24 cellular contexts compared by ENCODE assay signal in the genomic region with DNA sequence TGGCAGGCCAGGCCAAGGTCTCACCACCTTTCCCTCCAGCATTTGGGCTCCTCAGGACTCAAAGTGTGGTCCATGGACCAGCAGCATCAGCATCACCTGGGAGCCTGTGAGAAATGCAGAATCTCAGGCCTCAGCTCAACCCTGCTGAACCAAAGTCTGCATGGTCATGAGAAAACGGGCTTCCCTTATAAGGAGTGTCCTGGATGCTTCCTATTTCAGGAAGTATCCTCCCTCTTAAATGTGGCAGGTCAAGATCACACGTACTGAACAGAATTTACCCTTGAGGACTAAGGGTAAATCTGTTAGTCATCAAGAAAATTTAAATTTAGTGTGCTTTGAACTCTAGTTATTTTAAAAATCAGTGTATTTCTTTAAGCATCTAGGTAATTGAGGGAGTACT. TPM values are rescaled to one million over a fixed set of nuclear protein-coding genes. Genes with fewer than 3 reads are reported as not detected.
DNase-seq lines count a peak whose midpoint lies in the region; ATAC-seq, FAIRE-seq and TF ChIP-seq lines count a peak whose summit lies in the region.
"Had no signal": no experiment of that assay in that cellular context is flagged by ENCODE, and none has a peak within 500 bp of the region (broad histone marks: within the 10 kb centered on the region; RNA-seq: fewer than 3 reads in every experiment).

No MANE protein-coding gene starts in this region.

- CTCF ChIA-PET in HepG2 (lab: Yijun Ruan, JAX; ENCODE audit: low intra/inter-chr PET ratio, low total read pairs) = no interaction called here

- H3K9me3 Mint-ChIP-seq in GM23338 = no peaks in the 10 kb centered on the region
- H3K9me3 Mint-ChIP-seq: H9, HFFc6 had no signal

- H3K9me2 ChIP-seq in GM23338 (ENCODE audit: insufficient read depth) = no peaks in the 10 kb centered on the region

- H2AFZ ChIP-seq in GM23338 = no peak overlapping the region
- H2AFZ ChIP-seq in HepG2 (ENCODE audit: low read length) = no peak overlapping the region

- no peak overlapping the region for H3K4me2 ChIP-seq in GM23338
- no peak overlapping the region for H3K4me2 ChIP-seq in HepG2 (ENCODE audit: low read depth, low read length)

- no peak for DNase-seq in GM23338 (ENCODE audit: low spot score)
- DNase-seq in OCI-M1 (lab: John Stamatoyannopoulos, UW) = peak; percentile 3
- DNase-seq in HepG2 (ENCODE audit: low spot score) = no peak
- DNase-seq in sciatic nerve (ENCODE audit: low spot score) = no peak
- DNase-seq in NCI-H748 treated with DMSO at 0.1 percent for 48 hours (lab: John Stamatoyannopoulos, UW) = no peak
- DNase-seq: BE2C, EL, GF-D8, H9, HFFc6, KG1, NCI-H1105 treated with DMSO at 0.1 percent for 48 hours, NCI-H2081, NCI-H2171, NCI-H345, NCI-H524 treated with DMSO at 0.1 percent for 48 hours, SHP77 had no signal

- in situ Hi-C loops in HepG2 (cut with HindIII; ENCODE audit: extremely low pct_ligation_motif_present, low pct_unique_long_range_greater_than_20kb) = no loop called here

- no peak overlapping the region for H3K4me3 Mint-ChIP-seq in GM23338
- H3K4me3 Mint-ChIP-seq: H9, HFFc6 had no signal

- intact Hi-C loops in HepG2 (cut with micrococcal nuclease; ENCODE audit: unreplicated experiment) (no loop called here), sciatic nerve (cut with DNase I) (no loop called here)

- TF ChIP-seq RAD21 in HepG2 (CRISPR knock-in tag; IDR thresholded peaks at IDR 0.05) = no peak

- H3K4me3 ChIP-seq in GM23338 = no peak overlapping the region
- H3K4me3 ChIP-seq in HepG2 (replicated peaks in 1 of 3; ENCODE audit: insufficient read depth in 1 of 3, low read depth in 2 of 3, low read length in 3 of 3) = no peak overlapping the region
- H3K4me3 ChIP-seq: SK-N-MC had no signal

- H3K27ac ChIP-seq in GM23338 (ENCODE audit: low read depth) (no peak overlapping the region), HepG2 (ENCODE audit: extremely low read length, insufficient read depth, low read length) (no peak overlapping the region)
- H3K27ac ChIP-seq: HL-60, SK-N-MC had no signal

- no peaks in the 10 kb centered on the region for H3F3A ChIP-seq in GM23338 (replicated peaks; ENCODE audit: low read depth)

- 40% methylated on average over 2 of the region's 2 CpGs for WGBS in HepG2 (ENCODE audit: low lambda C conversion rate)

- peaks cover 8% of the 10 kb centered on the region; the same call in 2 of the 3 replicates for H3K4me1 Mint-ChIP-seq in GM23338

- no peaks in the 10 kb centered on the region for H3K27me3 Mint-ChIP-seq in GM23338 (ENCODE audit: insufficient read depth, low read depth, poor library complexity)

- H3K36me3 ChIP-seq in GM23338 (ENCODE audit: insufficient read depth) (0 out of 2 replicates have a peak, but pooled peaks cover 7% of the 10 kb centered on the region), HepG2 (replicated peaks in 1 of 2; ENCODE audit: control insufficient read depth in 1 of 2, insufficient read depth in 2 of 2, low read length in 2 of 2) (peaks cover 6 to 21% of the 10 kb centered on the region in 2 experiments)
- H3K36me3 ChIP-seq: BE2C had no signal

- H4K20me1 ChIP-seq in GM23338 (replicated peaks; ENCODE audit: insufficient read depth) (no peaks in the 10 kb centered on the region), HepG2 (ENCODE audit: insufficient read depth, low read length) (no peaks in the 10 kb centered on the region)

- H3K4me1 ChIP-seq in GM23338 (ENCODE audit: insufficient read depth) = no peaks in the 10 kb centered on the region
- H3K4me1 ChIP-seq in HepG2 (ENCODE audit: insufficient read depth, low read length) = no peaks in the 10 kb centered on the region
- H3K4me1 ChIP-seq: BE2C had no signal

- FAIRE-seq in HepG2 (lab: Jason Lieb, UNC) = no peak
- FAIRE-seq: D721Med had no signal

- H3K27ac Mint-ChIP-seq in GM23338 = no peak overlapping the region
- H3K27ac Mint-ChIP-seq: HFFc6 had no signal

- no peak; a peak in 1 of 4 replicates for TF ChIP-seq POLR2A in HepG2 (IDR thresholded peaks at IDR 0.05; ENCODE audit: insufficient read depth in 1 of 2, low read depth in 2 of 2, low read length in 2 of 2)

- TF ChIP-seq CTCF in GM23338 (conservative IDR thresholded peaks at IDR 0.05; ENCODE audit: low read depth in 2 of 2) (no peak), HepG2 (CRISPR knock-in tag; IDR thresholded peaks at IDR 0.05) (no peak)

- no TSS peak for BruUV-seq in HepG2 (replicated peaks; lab: Mats Ljungman, UMichigan)

- H3K9ac ChIP-seq in HepG2 (ENCODE audit: insufficient read depth, low read depth, low read length) = no peak overlapping the region

- no peaks in the 10 kb centered on the region for H3K9me3 ChIP-seq in HepG2 (ENCODE audit: low read length)
- H3K9me3 ChIP-seq: BE2C had no signal

- H3K79me2 ChIP-seq in GM23338 (replicated peaks; ENCODE audit: insufficient read depth) (no peaks in the 10 kb centered on the region), HepG2 (ENCODE audit: insufficient read depth, low read length) (no peaks in the 10 kb centered on the region)

- POLR2A ChIA-PET in HepG2 (lab: Yijun Ruan, JAX) = no interaction called here

- peaks cover 4% of the 10 kb centered on the region; the same call in 2 of the 3 replicates for H3K36me3 Mint-ChIP-seq in GM23338 (ENCODE audit: low read depth)

- peak; percentile 23; the same call in 2 of the 3 replicates for ATAC-seq in GM23338
- peak; percentile 21 for ATAC-seq in esophagus mucosa
- ATAC-seq in HepG2 = peak; percentile 13
- no peak for ATAC-seq in sciatic nerve
- no peak for ATAC-seq in GM21619 (IDR thresholded peaks at IDR 0.05; ENCODE audit: unreplicated experiment)

- TF ChIP-seq EP300 in HepG2 (IDR thresholded peaks at IDR 0.05; ENCODE audit: low read depth in 2 of 2, low read length in 2 of 2) (no peak), HepG2 (CRISPR knock-in tag; IDR thresholded peaks at IDR 0.05; ENCODE audit: borderline replicate concordance) (no peak)

- H3K27me3 ChIP-seq in GM23338 (ENCODE audit: insufficient read depth) = no peaks in the 10 kb centered on the region
- 0 out of 5 replicates have a peak, but pooled peaks cover 0 to 3% of the 10 kb centered on the region in 2 experiments for H3K27me3 ChIP-seq in HepG2 (ENCODE audit: control insufficient read depth in 1 of 2, insufficient read depth in 2 of 2, low read length in 2 of 2)
- H3K27me3 ChIP-seq: BE2C had no signal

TF ChIP-seq in HepG2, 621 proteins besides CTCF, POLR2A, EP300 and RAD21 (continues in another document):
- TF ChIP-seq PHF21A (CRISPR knock-in tag; IDR thresholded peaks at IDR 0.05) = no peak

RNA-seq across cellular contexts. Expression of gene CD8A, which starts 11.8 kb away (rescaled TPM):
- 0.24 and 0.54 TPM in 2 replicates for total RNA-seq in GM23338 (2014; rRNA removed; shearing (Covaris generic))
- polyA plus RNA-seq in GM23338 (2016; fragmentation: Nextera tagmentation; extraction: Ambion mirVana) (0.12 and 0.19 TPM in 2 replicates), HepG2 (2011; rRNA removed) (0.09 TPM in 2 replicates)
- total RNA-seq in esophagus mucosa (0.44 TPM), HepG2 (2016; rRNA removed; fragmentation: Illumina TruSeq; extraction: Trizol) (not detected in 2 replicates), sciatic nerve (2.6 TPM)
- not detected in 2 replicates for total RNA-seq in HepG2 (2016; cell fraction: cytosol; rRNA removed; fragmentation: Illumina TruSeq; extraction: Trizol; ENCODE audit: low read depth)
- 0.10 TPM in 1 of 2 replicates, not detected in the other for total RNA-seq in HepG2 (2016; cell fraction: insoluble cytoplasmic fraction; rRNA removed; fragmentation: Illumina TruSeq; extraction: Trizol)
- 0.06 TPM in 1 of 2 replicates, not detected in the other for total RNA-seq in HepG2 (2016; cell fraction: membrane; rRNA removed; fragmentation: Illumina TruSeq; extraction: Trizol)
- total RNA-seq in HepG2 (2016; cell fraction: nucleus; rRNA removed; fragmentation: Illumina TruSeq; extraction: Trizol) = not detected in 2 replicates
- polyA plus RNA-seq in HepG2 (2011; cell fraction: cytosol; rRNA removed) = 0.05 and 0.09 TPM in 2 replicates
- polyA plus RNA-seq in HepG2 (2011; cell fraction: nucleus; rRNA removed) = 0.09 and 0.13 TPM in 2 replicates
- 0.04 and 0.23 TPM in 2 replicates for polyA plus RNA-seq in HepG2 (2012)
- not detected in 2 replicates for polyA plus RNA-seq in HepG2 (2016; cell fraction: cytosol; fragmentation: Illumina TruSeq; extraction: Trizol; ENCODE audit: low read depth)
- polyA plus RNA-seq in HepG2 (2016; cell fraction: insoluble cytoplasmic fraction; fragmentation: Illumina TruSeq; extraction: Trizol; ENCODE audit: low read depth) = 0.10 TPM in 1 of 2 replicates, not detected in the other
- not detected in 2 replicates for polyA plus RNA-seq in HepG2 (2016; cell fraction: membrane; fragmentation: Illumina TruSeq; extraction: Trizol; ENCODE audit: low read depth)
- not detected in 2 replicates for polyA plus RNA-seq in HepG2 (2016; cell fraction: nucleus; fragmentation: Illumina TruSeq; extraction: Trizol; ENCODE audit: insufficient read depth, low read depth)
- polyA minus RNA-seq in HepG2 (2011; rRNA and poly(A)+ RNA removed; ENCODE audit: low replicate concordance) = not detected in 2 replicates
- polyA minus RNA-seq in HepG2 (2011; cell fraction: cytosol; rRNA and poly(A)+ RNA removed) = not detected in 2 replicates
- polyA minus RNA-seq in HepG2 (2011; cell fraction: nucleus; rRNA and poly(A)+ RNA removed) = not detected in 2 replicates
- total RNA-seq: A673, H9, HFFc6, HT-29 had no signal

RNA-seq across cellular contexts. Expression of gene RMND5A, which starts 58.9 kb away (rescaled TPM):
- total RNA-seq in GM23338 (2014; rRNA removed; shearing (Covaris generic)) = 79.8 and 87.9 TPM in 2 replicates
- polyA plus RNA-seq in GM23338 (2016; fragmentation: Nextera tagmentation; extraction: Ambion mirVana) (18.6 and 24.0 TPM in 2 replicates), HepG2 (2011; rRNA removed) (27.3 and 31.0 TPM in 2 replicates)
- total RNA-seq in esophagus mucosa (39.4 TPM), HepG2 (2016; rRNA removed; fragmentation: Illumina TruSeq; extraction: Trizol) (66.4 and 108 TPM in 2 replicates), sciatic nerve (43.6 TPM)
- total RNA-seq in HepG2 (2016; cell fraction: cytosol; rRNA removed; fragmentation: Illumina TruSeq; extraction: Trizol; ENCODE audit: low read depth) = 6.8 and 8.0 TPM in 2 replicates
- 66.9 and 102 TPM in 2 replicates for total RNA-seq in HepG2 (2016; cell fraction: insoluble cytoplasmic fraction; rRNA removed; fragmentation: Illumina TruSeq; extraction: Trizol)
- total RNA-seq in HepG2 (2016; cell fraction: membrane; rRNA removed; fragmentation: Illumina TruSeq; extraction: Trizol) = 26.4 and 27.1 TPM in 2 replicates
- 37.8 and 39.3 TPM in 2 replicates for total RNA-seq in HepG2 (2016; cell fraction: nucleus; rRNA removed; fragmentation: Illumina TruSeq; extraction: Trizol)
- polyA plus RNA-seq in HepG2 (2011; cell fraction: cytosol; rRNA removed) = 23.0 and 32.3 TPM in 2 replicates
- 13.2 and 16.8 TPM in 2 replicates for polyA plus RNA-seq in HepG2 (2011; cell fraction: nucleus; rRNA removed)
- 32.6 and 37.2 TPM in 2 replicates for polyA plus RNA-seq in HepG2 (2012)
- 2.5 and 3.5 TPM in 2 replicates for polyA plus RNA-seq in HepG2 (2016; cell fraction: cytosol; fragmentation: Illumina TruSeq; extraction: Trizol; ENCODE audit: low read depth)
- polyA plus RNA-seq in HepG2 (2016; cell fraction: insoluble cytoplasmic fraction; fragmentation: Illumina TruSeq; extraction: Trizol; ENCODE audit: low read depth) = 62.4 and 63.9 TPM in 2 replicates
- polyA plus RNA-seq in HepG2 (2016; cell fraction: membrane; fragmentation: Illumina TruSeq; extraction: Trizol; ENCODE audit: low read depth) = 11.9 and 14.5 TPM in 2 replicates
- polyA plus RNA-seq in HepG2 (2016; cell fraction: nucleus; fragmentation: Illumina TruSeq; extraction: Trizol; ENCODE audit: insufficient read depth, low read depth) = 27.7 and 40.2 TPM in 2 replicates
- polyA minus RNA-seq in HepG2 (2011; rRNA and poly(A)+ RNA removed; ENCODE audit: low replicate concordance) = 70.4 and 98.0 TPM in 2 replicates
- polyA minus RNA-seq in HepG2 (2011; cell fraction: cytosol; rRNA and poly(A)+ RNA removed) = 69.4 and 79.3 TPM in 2 replicates
- 46.7 and 61.4 TPM in 2 replicates for polyA minus RNA-seq in HepG2 (2011; cell fraction: nucleus; rRNA and poly(A)+ RNA removed)

Comparison
In these comparisons a context has a peak if more than half of its experiments do, and no peak if none do; other contexts are left out.
1. ATAC-seq: peak in GM23338 (single experiment), esophagus mucosa (single experiment) and HepG2 (single experiment); none in sciatic nerve (single experiment) and GM21619 (single experiment).